Comparison of ENCODE assay signal across 8 cellular contexts in genomic region chr12:121352053-121353018, GRCh38. TPM values are rescaled to one million over a fixed set of nuclear protein-coding genes. Genes with fewer than 3 reads are reported as not detected.
A peak's percentile ranks its signal among the peaks of the same experiment; 100 is the strongest.
DNase-seq lines count a peak whose midpoint lies in the region; ATAC-seq and TF ChIP-seq lines count a peak whose summit lies in the region.

TSS of gene ANAPC5 (minus strand) at chr12:121352411. CDS start at chr12:121352340, 71 bp downstream.

- peak; percentile 100 for ATAC-seq in gastroesophageal sphincter

- H3K4me1 Mint-ChIP-seq in HFFc6 (ENCODE audit: low read depth) = peaks cover 13% of the 10 kb centered on the region
- peaks cover 32% of the 10 kb centered on the region for H3K4me1 Mint-ChIP-seq in activated naive CD4-positive, alpha-beta T cell treated with anti-CD3 and anti-CD28 coated beads, Interleukin-2, amount 10 ng/mL, durations not matched to agents 7 days and 5 days

- H3K27ac ChIP-seq in SK-N-MC = peak within 1 kb of the TSS; percentile 84
- peak within 1 kb of the TSS; percentile 59 to 86 (median 81) for H3K27ac ChIP-seq in gastroesophageal sphincter
- peak within 1 kb of the TSS; percentile 87 for H3K27ac ChIP-seq in neutrophil
- H3K27ac ChIP-seq in substantia nigra (ENCODE audit: low read depth, low read length, poor library complexity, severe bottlenecking) = peak within 1 kb of the TSS; percentile 95

- peaks cover 1% of the 10 kb centered on the region; the same call in 1 of the 2 replicates for H3K27me3 Mint-ChIP-seq in HFFc6 (ENCODE audit: insufficient read depth)
- peaks cover 20% of the 10 kb centered on the region for H3K27me3 Mint-ChIP-seq in activated naive CD4-positive, alpha-beta T cell treated with anti-CD3 and anti-CD28 coated beads, Interleukin-2, amount 10 ng/mL, durations not matched to agents 7 days and 5 days

- peak within 1 kb of the TSS; percentile 99 for H3K4me3 Mint-ChIP-seq in HFFc6
- H3K4me3 Mint-ChIP-seq in activated naive CD4-positive, alpha-beta T cell treated with anti-CD3 and anti-CD28 coated beads, Interleukin-2, amount 10 ng/mL, durations not matched to agents 7 days and 5 days = peak within 1 kb of the TSS; percentile 90

- TF ChIP-seq CTCF in HFFc6 (IDR thresholded peaks at IDR 0.05) (no peak; the same call in 1 of the 2 replicates), NB4 (IDR thresholded peaks at IDR 0.05; ENCODE audit: low read depth, low read length) (no peak), gastroesophageal sphincter (IDR thresholded peaks at IDR 0.05) (peak in 2 of 4 experiments; percentile 19 to 20), neutrophil (IDR thresholded peaks at IDR 0.05) (peak; percentile 56)

- H3K4me3 ChIP-seq in NB4 (ENCODE audit: low read depth, low read length) (peak within 1 kb of the TSS; percentile 100), SK-N-MC (peak within 1 kb of the TSS; percentile 78), gastroesophageal sphincter (peak within 1 kb of the TSS; percentile 76 to 78), neutrophil (ENCODE audit: low read depth in 1 of 2, low read length in 1 of 2) (peak within 1 kb of the TSS; percentile 87 to 89)

- H3K36me3 Mint-ChIP-seq in HFFc6 (ENCODE audit: low read depth) = peaks cover 9% of the 10 kb centered on the region
- peaks cover 9% of the 10 kb centered on the region for H3K36me3 Mint-ChIP-seq in activated naive CD4-positive, alpha-beta T cell treated with anti-CD3 and anti-CD28 coated beads, Interleukin-2, amount 10 ng/mL, durations not matched to agents 7 days and 5 days

- TF ChIP-seq POLR2A in NB4 (IDR thresholded peaks at IDR 0.05; ENCODE audit: extremely low read depth, insufficient read length) (peak; percentile 98), gastroesophageal sphincter (IDR thresholded peaks at IDR 0.05) (peak; percentile 59 to 68)

- peak; percentile 99 for DNase-seq in GM04504 (ENCODE audit: low read depth)
- peak; percentile 99 for DNase-seq in HFFc6
- peak; percentile 100 for DNase-seq in NB4 (ENCODE audit: low read depth)
- peak; percentile 98 for DNase-seq in SK-N-MC (ENCODE audit: low read depth, low spot score)
- peak; percentile 95 for DNase-seq in activated naive CD4-positive, alpha-beta T cell treated with anti-CD3 and anti-CD28 coated beads, Interleukin-2, amount 10 ng/mL, durations not matched to agents 7 days and 5 days
- peak; percentile 55 to 97 (median 92) for DNase-seq in substantia nigra (lab: John Stamatoyannopoulos, UW)

- H3K9ac ChIP-seq in SK-N-MC (ENCODE audit: insufficient read length) = peak within 1 kb of the TSS; percentile 95

- WGBS in gastroesophageal sphincter (ENCODE audit: low coverage in 1 of 2), 2 donors = 0 to 1% methylated on average over 13 to 19 of the region's 53 CpGs

- H3K27me3 ChIP-seq in gastroesophageal sphincter (no peaks in the 10 kb centered on the region), neutrophil (no peaks in the 10 kb centered on the region)

- peaks cover 0 to 36% (median 13%) of the 10 kb centered on the region in 3 donors for H3K4me1 ChIP-seq in gastroesophageal sphincter
- H3K4me1 ChIP-seq in neutrophil (ENCODE audit: control insufficient read depth in 1 of 2, insufficient read depth in 1 of 2, low read depth in 1 of 2, low read length in 1 of 2) = peaks cover 15 to 19% of the 10 kb centered on the region in 2 experiments

- H3K9me3 ChIP-seq in SK-N-MC (ENCODE audit: low read depth, low read length) (no peaks in the 10 kb centered on the region), gastroesophageal sphincter (no peaks in the 10 kb centered on the region), neutrophil (no peaks in the 10 kb centered on the region)

- peak within 1 kb of the TSS; percentile 100 for H3K27ac Mint-ChIP-seq in HFFc6
- H3K27ac Mint-ChIP-seq in activated naive CD4-positive, alpha-beta T cell treated with anti-CD3 and anti-CD28 coated beads, Interleukin-2, amount 10 ng/mL, durations not matched to agents 7 days and 5 days = peak within 1 kb of the TSS; percentile 94

- CTCF ChIA-PET in activated naive CD4-positive, alpha-beta T cell treated with anti-CD3 and anti-CD28 coated beads, Interleukin-2, amount 10 ng/mL, durations not matched to agents 7 days and 5 days (lab: Charles Lee) = interaction anchor here (0.9 to 2.0 kb wide), 6 partner anchors 17 to 91 kb away, joined by 3 to 8 read pairs (median 3); partner anchors contain the start of gene RNF34

- no peak for TF ChIP-seq EP300 in gastroesophageal sphincter (IDR thresholded peaks at IDR 0.05)

- H3K9me3 Mint-ChIP-seq in HFFc6 = no peaks in the 10 kb centered on the region
- H3K9me3 Mint-ChIP-seq in activated naive CD4-positive, alpha-beta T cell treated with anti-CD3 and anti-CD28 coated beads, Interleukin-2, amount 10 ng/mL, durations not matched to agents 7 days and 5 days = no peaks in the 10 kb centered on the region

- H3K36me3 ChIP-seq in SK-N-MC (ENCODE audit: insufficient read depth, low read length) (peaks cover 6% of the 10 kb centered on the region; the same call in 1 of the 2 replicates), gastroesophageal sphincter (peaks cover 0 to 3% of the 10 kb centered on the region in 2 donors), neutrophil (no peaks in the 10 kb centered on the region)

RNA-seq across cellular contexts. Expression of gene ANAPC5, which starts in this region (rescaled TPM):
- 100 to 1,000 TPM in 1 of 6 experiments, 10 to 100 TPM in 5; 84.5 to 103 (median 93.5) TPM for total RNA-seq in HFFc6 (2021; fragmentation: NEBNext Ultra II Directional; extraction: Animal tissue kit (Norgen Biotek cat#: 25700))
- 10 to 100 TPM; 69.2 to 93.5 (median 75.7) TPM for total RNA-seq in gastroesophageal sphincter

Comparison
In these comparisons a context has a peak if more than half of its experiments do, and no peak if none do; other contexts are left out.
1. Peak in every context shown above with its lines: DNase-seq, ATAC-seq, H3K4me3 ChIP-seq and H3K27ac ChIP-seq.